Comparison of ENCODE assay signal across 8 cellular contexts in genomic region chr20:3820048-3820900, GRCh38. TPM values are rescaled to one million over a fixed set of nuclear protein-coding genes. Genes with fewer than 3 reads are reported as not detected.
DNase-seq lines count a peak whose midpoint lies in the region; ATAC-seq and TF ChIP-seq lines count a peak whose summit lies in the region.

Gene AP5S1, plus strand, starts transcription at chr20:3820547. Its CDS starts 1,571 bp downstream, at chr20:3822118.

- H3K4me3 Mint-ChIP-seq in activated CD4-positive, alpha-beta T cell treated with anti-CD3 and anti-CD28 coated beads, Interleukin-2, amount 10 ng/mL, durations not matched to agents 24 days and 14 days = peak within 1 kb of the TSS; percentile 94

- H3K27me3 Mint-ChIP-seq in activated CD4-positive, alpha-beta T cell treated with anti-CD3 and anti-CD28 coated beads, Interleukin-2, amount 10 ng/mL, durations not matched to agents 24 days and 14 days = no peaks in the 10 kb centered on the region

- peak within 1 kb of the TSS; percentile 94 for H3K27ac Mint-ChIP-seq in activated CD4-positive, alpha-beta T cell treated with anti-CD3 and anti-CD28 coated beads, Interleukin-2, amount 10 ng/mL, durations not matched to agents 24 days and 14 days

- peak; percentile 98 for TF ChIP-seq CTCF in C4-2B (conservative IDR thresholded peaks at IDR 0.05)

- H3K4me1 Mint-ChIP-seq in activated CD4-positive, alpha-beta T cell treated with anti-CD3 and anti-CD28 coated beads, Interleukin-2, amount 10 ng/mL, durations not matched to agents 24 days and 14 days = peaks cover 33% of the 10 kb centered on the region

- intact Hi-C loops in activated CD4-positive, alpha-beta T cell treated with anti-CD3 and anti-CD28 coated beads, Interleukin-2, amount 10 ng/mL, durations not matched to agents 24 days and 14 days (cut with micrococcal nuclease) = loop anchor here (1.0 to 5.0 kb wide), 7 partner anchors 9 to 69 kb away; partner anchors contain the start of genes ADISSP, CDC25B, CENPB and MAVS

- peak within 1 kb of the TSS; percentile 90 for H3K27ac ChIP-seq in C4-2B

- no peaks in the 10 kb centered on the region for H3K9me3 Mint-ChIP-seq in activated CD4-positive, alpha-beta T cell treated with anti-CD3 and anti-CD28 coated beads, Interleukin-2, amount 10 ng/mL, durations not matched to agents 24 days and 14 days

- peak; percentile 85 for ATAC-seq in GM19328 (IDR thresholded peaks at IDR 0.05; ENCODE audit: unreplicated experiment)
- peak; percentile 77 for ATAC-seq in HG03520 (IDR thresholded peaks at IDR 0.05; ENCODE audit: unreplicated experiment)
- peak; percentile 87 for ATAC-seq in left lobe of liver

- DNase-seq in NCI-H526 treated with DMSO at 0.1 percent for 48 hours (lab: John Stamatoyannopoulos, UW) = peak; percentile 94
- DNase-seq in activated CD4-positive, alpha-beta T cell treated with anti-CD3 and anti-CD28 coated beads, Interleukin-2, amount 10 ng/mL, durations not matched to agents 24 days and 14 days = peak; percentile 98
- DNase-seq in cortex of kidney (lab: John Stamatoyannopoulos, UW) = peak; percentile 97
- peak; percentile 98 for DNase-seq in left lobe of liver (ENCODE audit: low spot score)
- peak; percentile 88 to 89 for DNase-seq in stimulated activated CD4-positive, alpha-beta T cell treated with anti-CD3 and anti-CD28 coated beads, Interleukin-2, amount 100 ng/mL, for 48 hours

- H3K36me3 Mint-ChIP-seq in activated CD4-positive, alpha-beta T cell treated with anti-CD3 and anti-CD28 coated beads, Interleukin-2, amount 10 ng/mL, durations not matched to agents 24 days and 14 days (ENCODE audit: low read depth) = peaks cover 11% of the 10 kb centered on the region

RNA-seq across cellular contexts. Expression of gene AP5S1, which starts in this region (rescaled TPM):
- 13.0 and 13.5 TPM in 2 replicates for total RNA-seq in activated CD4-positive, alpha-beta T cell treated with anti-CD3 and anti-CD28 coated beads, Interleukin-2, amount 10 ng/mL, durations not matched to agents 24 days and 14 days
- total RNA-seq in left lobe of liver = 9.7 TPM

Comparison
In these comparisons a context has a peak if more than half of its experiments do, and no peak if none do; other contexts are left out.
1. Peak in every context shown above with its lines: DNase-seq, ATAC-seq and H3K27ac ChIP-seq.